Comparison of ENCODE assay signal across 16 cellular contexts in the genomic region with DNA sequence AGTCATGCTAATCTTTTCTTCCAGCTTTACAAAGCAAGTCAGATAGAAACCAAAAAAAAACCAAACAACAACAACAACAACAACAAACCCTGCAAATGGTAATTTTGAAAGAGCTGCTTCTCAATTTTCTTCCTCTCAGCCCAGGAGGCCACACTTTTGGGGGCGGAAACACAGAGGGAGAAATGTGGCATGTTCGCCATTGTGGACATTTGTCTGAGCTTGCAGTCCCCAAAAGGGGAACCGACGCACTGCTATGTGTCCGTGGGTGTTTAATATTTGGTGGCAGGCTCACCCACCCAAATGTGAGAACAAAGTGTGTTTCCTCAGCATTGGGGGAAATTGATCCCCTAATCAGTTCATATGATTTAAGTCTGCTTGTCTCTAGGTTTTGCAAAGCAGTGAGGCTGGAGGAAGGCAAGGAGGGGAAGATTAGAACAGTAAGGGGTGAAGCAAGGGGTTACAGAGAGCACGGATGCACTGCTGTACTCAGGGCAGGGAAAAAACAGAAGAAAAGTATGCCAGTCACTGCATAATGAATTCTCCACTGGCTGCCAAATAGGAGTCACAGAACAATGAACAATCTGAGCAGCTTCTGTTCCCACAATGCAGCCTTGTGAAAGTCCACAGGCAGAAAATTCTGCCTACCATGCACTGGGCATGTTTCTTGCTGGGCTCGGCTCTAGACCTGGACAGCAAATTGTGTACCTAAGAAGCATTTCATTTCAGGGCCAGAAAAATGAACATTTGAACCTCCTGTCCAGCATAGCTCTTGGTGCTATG.
DNase-seq lines count a peak whose midpoint lies in the region; ATAC-seq and TF ChIP-seq lines count a peak whose summit lies in the region.
"Had no signal": no experiment of that assay in that cellular context is flagged by ENCODE, and none has a peak within 500 bp of the region (broad histone marks: within the 10 kb centered on the region; RNA-seq: fewer than 3 reads in every experiment).

No MANE protein-coding gene starts in this region.

- no peak overlapping the region for H3K27ac Mint-ChIP-seq in memory B cell
- H3K27ac Mint-ChIP-seq in stimulated activated naive B cell treated with anti-CD40 and anti-IgM and Interleukin-4, amounts not matched to agents 10 μg/mL and 1 μg/mL and 100 μg/mL, for 72 hours = no peak overlapping the region
- H3K27ac Mint-ChIP-seq: activated naive CD4-positive, alpha-beta T cell treated with anti-CD3 and anti-CD28 coated beads, Interleukin-2, amount 50 U/mL, for 24 hours; mesothelial cell of epicardium; stimulated activated naive CD8-positive, alpha-beta T cell treated with anti-CD3 and anti-CD28 coated beads, Interleukin-15, Interleukin-2, amounts not matched to agents 100 ng/mL and 50 ng/mL, for 24 hours had no signal

- no peaks in the 10 kb centered on the region for H3K9me3 Mint-ChIP-seq in memory B cell
- H3K9me3 Mint-ChIP-seq in stimulated activated naive B cell treated with anti-CD40 and anti-IgM and Interleukin-4, amounts not matched to agents 10 μg/mL and 1 μg/mL and 100 μg/mL, for 72 hours = no peaks in the 10 kb centered on the region
- H3K9me3 Mint-ChIP-seq: activated naive CD4-positive, alpha-beta T cell treated with anti-CD3 and anti-CD28 coated beads, Interleukin-2, amount 50 U/mL, for 24 hours; stimulated activated naive CD8-positive, alpha-beta T cell treated with anti-CD3 and anti-CD28 coated beads, Interleukin-15, Interleukin-2, amounts not matched to agents 100 ng/mL and 50 ng/mL, for 24 hours had no signal

- peaks cover 4% of the 10 kb centered on the region for H3K4me1 ChIP-seq in suprapubic skin
- H3K4me1 ChIP-seq: pancreas, SJSA1 had no signal

- H3K27me3 ChIP-seq in suprapubic skin = no peaks in the 10 kb centered on the region
- H3K27me3 ChIP-seq: pancreas, SJSA1 had no signal

- DNase-seq in NOMO-1 (lab: John Stamatoyannopoulos, UW; ENCODE audit: unreplicated experiment in 2 of 2) = peak; percentile 27 to 45
- DNase-seq in cerebellar cortex (ENCODE audit: low spot score) = peak; percentile 43
- DNase-seq in memory B cell (ENCODE audit: low spot score in 2 of 2) = no peak
- DNase-seq in suprapubic skin (ENCODE audit: low spot score in 2 of 2) = no peak
- DNase-seq in NCI-H446 treated with DMSO at 0.1 percent for 48 hours (lab: John Stamatoyannopoulos, UW) = no peak
- no peak for DNase-seq in D341Med (ENCODE audit: low spot score)
- no peak for DNase-seq in stimulated activated naive B cell treated with anti-CD40 and anti-IgM and Interleukin-4, amounts not matched to agents 10 μg/mL and 1 μg/mL and 100 μg/mL, for 72 hours
- DNase-seq: activated CD4-positive, alpha-beta T cell treated with anti-CD3 and anti-CD28 coated beads for 48 hours; KG1; NCI-H2227 treated with DMSO at 0.1 percent for 48 hours; pancreas had no signal

- 67% methylated on average over 7 of the region's 7 CpGs for WGBS in suprapubic skin

- no peak for TF ChIP-seq CTCF in suprapubic skin (IDR thresholded peaks at IDR 0.05)

- H3K27ac ChIP-seq in suprapubic skin = peak overlapping the region; percentile 45
- H3K27ac ChIP-seq: SJSA1 had no signal

- H3K4me1 Mint-ChIP-seq in memory B cell = no peaks in the 10 kb centered on the region
- peaks cover 0 to 2% of the 10 kb centered on the region in 2 donors for H3K4me1 Mint-ChIP-seq in stimulated activated naive B cell treated with anti-CD40 and anti-IgM and Interleukin-4, amounts not matched to agents 10 μg/mL and 1 μg/mL and 100 μg/mL, for 72 hours
- H3K4me1 Mint-ChIP-seq: activated naive CD4-positive, alpha-beta T cell treated with anti-CD3 and anti-CD28 coated beads, Interleukin-2, amount 50 U/mL, for 24 hours had no signal

- H3K27me3 Mint-ChIP-seq in memory B cell = no peaks in the 10 kb centered on the region
- peaks cover 0 to 25% of the 10 kb centered on the region in 2 donors for H3K27me3 Mint-ChIP-seq in stimulated activated naive B cell treated with anti-CD40 and anti-IgM and Interleukin-4, amounts not matched to agents 10 μg/mL and 1 μg/mL and 100 μg/mL, for 72 hours

- peak overlapping the region; percentile 2 for H3K4me3 Mint-ChIP-seq in memory B cell
- no peak overlapping the region for H3K4me3 Mint-ChIP-seq in stimulated activated naive B cell treated with anti-CD40 and anti-IgM and Interleukin-4, amounts not matched to agents 10 μg/mL and 1 μg/mL and 100 μg/mL, for 72 hours
- H3K4me3 Mint-ChIP-seq: activated naive CD4-positive, alpha-beta T cell treated with anti-CD3 and anti-CD28 coated beads, Interleukin-2, amount 50 U/mL, for 24 hours; mesothelial cell of epicardium; stimulated activated naive CD8-positive, alpha-beta T cell treated with anti-CD3 and anti-CD28 coated beads, Interleukin-15, Interleukin-2, amounts not matched to agents 100 ng/mL and 50 ng/mL, for 24 hours had no signal

- TF ChIP-seq EP300 in suprapubic skin (IDR thresholded peaks at IDR 0.05) = no peak

- no peaks in the 10 kb centered on the region for H3K9me3 ChIP-seq in suprapubic skin
- H3K9me3 ChIP-seq: pancreas, SJSA1 had no signal

- no peak for TF ChIP-seq POLR2A in suprapubic skin (IDR thresholded peaks at IDR 0.05)

- no peak overlapping the region for H3K4me3 ChIP-seq in suprapubic skin
- H3K4me3 ChIP-seq: pancreas, SJSA1 had no signal

- H3K36me3 Mint-ChIP-seq in memory B cell = no peaks in the 10 kb centered on the region
- no peaks in the 10 kb centered on the region for H3K36me3 Mint-ChIP-seq in stimulated activated naive B cell treated with anti-CD40 and anti-IgM and Interleukin-4, amounts not matched to agents 10 μg/mL and 1 μg/mL and 100 μg/mL, for 72 hours
- H3K36me3 Mint-ChIP-seq: activated naive CD4-positive, alpha-beta T cell treated with anti-CD3 and anti-CD28 coated beads, Interleukin-2, amount 50 U/mL, for 24 hours; mesothelial cell of epicardium had no signal

- H3K36me3 ChIP-seq in suprapubic skin = no peaks in the 10 kb centered on the region
- H3K36me3 ChIP-seq: pancreas, SJSA1 had no signal

- no peak for ATAC-seq in memory B cell (ENCODE audit: low read depth)
- ATAC-seq in HG03565 (IDR thresholded peaks at IDR 0.05; ENCODE audit: unreplicated experiment) = no peak
- no peak for ATAC-seq in stimulated activated naive B cell treated with anti-CD40 and anti-IgM and Interleukin-4, amounts not matched to agents 10 μg/mL and 1 μg/mL and 100 μg/mL, for 72 hours (replicated peaks)

Comparison
In these comparisons a context has a peak if more than half of its experiments do, and no peak if none do; other contexts are left out.
1. DNase-seq: peak in NOMO-1 (2 of 2) and cerebellar cortex (single experiment); none in memory B cell (0 of 2), suprapubic skin (0 of 2), NCI-H446 treated with DMSO at 0.1 percent for 48 hours (single experiment), D341Med (single experiment) and stimulated activated naive B cell treated with anti-CD40 and anti-IgM and Interleukin-4, amounts not matched to agents 10 μg/mL and 1 μg/mL and 100 μg/mL, for 72 hours (single experiment).